ENCODE assay signal across 15 cellular contexts in genomic region chr9:131020388-131020787, GRCh38. TPM values are rescaled to one million over a fixed set of nuclear protein-coding genes. Genes with fewer than 3 reads are reported as not detected.
A peak's percentile ranks its signal among the peaks of the same experiment; 100 is the strongest.
DNase-seq lines count a peak whose midpoint lies in the region; ATAC-seq, FAIRE-seq and TF ChIP-seq lines count a peak whose summit lies in the region.
"Had no signal": no experiment of that assay in that cellular context is flagged by ENCODE, and none has a peak within 500 bp of the region (broad histone marks: within the 10 kb centered on the region; RNA-seq: fewer than 3 reads in every experiment).

No MANE protein-coding gene starts in this region.

- WGBS in neuronal stem cell (ENCODE audit: extremely low coverage in 2 of 2, insufficient read length in 2 of 2, insufficient replicate concordance in 1 of 2), 2 donors = no CpG with 5 or more reads among the region's 2 CpGs

- H3K27me3 ChIP-seq in bronchial epithelial cell (ENCODE audit: control insufficient read depth, insufficient read depth, low read length) (peaks cover 15% of the 10 kb centered on the region), thoracic aorta (replicated peaks; ENCODE audit: insufficient read depth) (no peaks in the 10 kb centered on the region), neuronal stem cell (ENCODE audit: control insufficient read depth in 3 of 3, insufficient read depth in 3 of 3, low read depth in 1 of 3, low read length in 3 of 3) (peaks cover 0 to 56% (median 0%) of the 10 kb centered on the region in 3 experiments)

- no peak overlapping the region for H3K18ac ChIP-seq in neuronal stem cell (ENCODE audit: low read length)

- no peaks in the 10 kb centered on the region for H3K9me3 ChIP-seq in thoracic aorta
- H3K9me3 ChIP-seq in neuronal stem cell (replicated peaks in 1 of 2; ENCODE audit: control insufficient read depth in 2 of 2, insufficient read depth in 1 of 2, low read depth in 1 of 2, low read length in 2 of 2) = peaks cover 4 to 5% of the 10 kb centered on the region in 2 donors

- H2BK15ac ChIP-seq in neuronal stem cell (ENCODE audit: low read length) = no peak overlapping the region

- no peak overlapping the region for H2AFZ ChIP-seq in neuronal stem cell (ENCODE audit: low read length)

- no peaks in the 10 kb centered on the region for H3K79me1 ChIP-seq in neuronal stem cell (ENCODE audit: low read depth, low read length)

- no peak overlapping the region for H3K14ac ChIP-seq in neuronal stem cell (ENCODE audit: low read length)

- H3K4me3 ChIP-seq in bronchial epithelial cell (ENCODE audit: low read depth, low read length) = no peak overlapping the region
- H3K4me3 ChIP-seq in thoracic aorta = no peak overlapping the region
- no peak overlapping the region for H3K4me3 ChIP-seq in neuronal stem cell (ENCODE audit: low read length in 2 of 2)

- H2BK12ac ChIP-seq in neuronal stem cell (ENCODE audit: low read length) = no peak overlapping the region

- no peak overlapping the region for H4K91ac ChIP-seq in neuronal stem cell (ENCODE audit: low read depth, low read length, poor library complexity)

- no peak overlapping the region for H3K9ac ChIP-seq in neuronal stem cell (ENCODE audit: low read depth, low read length, poor library complexity)

- H4K8ac ChIP-seq in neuronal stem cell (ENCODE audit: low read depth, low read length) = no peak overlapping the region

- no peak overlapping the region for H2BK120ac ChIP-seq in neuronal stem cell (ENCODE audit: low read depth, low read length)

- peak; percentile 61 for ATAC-seq in thoracic aorta (ENCODE audit: insufficient number of reproducible peaks, low FRiP score, low read depth)
- no peak for ATAC-seq in GM18520 (IDR thresholded peaks at IDR 0.05; ENCODE audit: unreplicated experiment)
- ATAC-seq: stimulated activated naive B cell treated with anti-CD40 and anti-IgM and Interleukin-4, amounts not matched to agents 10 μg/mL and 1 μg/mL and 100 μg/mL, for 72 hours had no signal

- no peak overlapping the region for H2AK5ac ChIP-seq in neuronal stem cell (ENCODE audit: low read depth, low read length)

- H2BK5ac ChIP-seq in neuronal stem cell (ENCODE audit: low read length) = no peak overlapping the region

- DNase-seq in HCEC 1CT (peak; percentile 72), bronchial epithelial cell (ENCODE audit: low read depth) (peak; percentile 48), iris pigment epithelial cell (ENCODE audit: low read depth) (peak; percentile 91), thoracic aorta (ENCODE audit: low spot score) (no peak), amniotic stem cell (lab: John Stamatoyannopoulos, UW) (no peak), neuronal stem cell (ENCODE audit: low spot score) (no peak), activated T-cell treated with anti-CD3 and anti-CD28 coated beads for 4 hours (no peak)
- DNase-seq: activated CD8-positive, alpha-beta memory T cell treated with anti-CD3 and anti-CD28 coated beads, Interleukin-2, amount 50 U/mL, for 48 hours; effector memory CD4-positive, alpha-beta T cell; NCI-H1694; NK-92 treated with Interleukin-12 subunit alpha and Interleukin-12 subunit beta, amount 100 ng/mL, for 24 hours; stimulated activated CD4-positive, alpha-beta T cell treated with anti-CD3 and anti-CD28 coated beads, Interleukin-2, amount 100 ng/mL, for 24 hours; stimulated activated naive B cell treated with anti-CD40 and anti-IgM and Interleukin-4, amounts not matched to agents 10 μg/mL and 1 μg/mL and 100 μg/mL, for 72 hours; WERI-Rb-1 had no signal

- H3K36me3 ChIP-seq in bronchial epithelial cell (ENCODE audit: control insufficient read depth, insufficient read depth, low read length) (no peaks in the 10 kb centered on the region), thoracic aorta (no peaks in the 10 kb centered on the region), neuronal stem cell (replicated peaks in 1 of 2; ENCODE audit: control insufficient read depth in 2 of 2, insufficient read depth in 2 of 2, low read length in 2 of 2) (no peaks in the 10 kb centered on the region)
- H3K36me3 ChIP-seq: WERI-Rb-1 had no signal

- no peak overlapping the region for H3K23ac ChIP-seq in neuronal stem cell (ENCODE audit: low read depth, low read length, poor library complexity)

- H3K27ac ChIP-seq in thoracic aorta (peak overlapping the region; percentile 59 to 63), neuronal stem cell (replicated peaks; ENCODE audit: low read length) (no peak overlapping the region)
- H3K27ac ChIP-seq: WERI-Rb-1 had no signal

- no peak overlapping the region for H3K4ac ChIP-seq in neuronal stem cell (ENCODE audit: low read length)

- H3K4me1 ChIP-seq in thoracic aorta (ENCODE audit: control insufficient read depth in 1 of 2, low read depth in 2 of 2) (peaks cover 0 to 10% of the 10 kb centered on the region in 2 donors), neuronal stem cell (ENCODE audit: control insufficient read depth in 2 of 2, insufficient read depth in 1 of 2, low read depth in 1 of 2, low read length in 2 of 2) (no peaks in the 10 kb centered on the region)

- FAIRE-seq in bronchial epithelial cell (lab: Jason Lieb, UNC) = no peak

- TF ChIP-seq CTCF in bronchial epithelial cell (IDR thresholded peaks at IDR 0.05; ENCODE audit: insufficient read depth, low read length, severe bottlenecking) (no peak), thoracic aorta (IDR thresholded peaks at IDR 0.05) (no peak)

- H3K4me2 ChIP-seq in neuronal stem cell (ENCODE audit: insufficient read depth, low read length, poor library complexity, severe bottlenecking) = no peak overlapping the region

RNA-seq across cellular contexts. Expression of gene LAMC3, which starts 11.4 kb away (rescaled TPM):
- total RNA-seq in bronchial epithelial cell (not detected in 2 replicates), thoracic aorta (1 to 10 TPM in 1 of 2 donors, under 1 TPM in 1; 0.54 to 2.8 TPM)
- 0.03 TPM for polyA plus RNA-seq in neuronal stem cell (2013, experiment 1 of 2)
- 0.07 TPM for polyA plus RNA-seq in neuronal stem cell (2013, experiment 2 of 2)

Comparison
In these comparisons a context has a peak if more than half of its experiments do, and no peak if none do; other contexts are left out.
1. DNase-seq: peak in HCEC 1CT (single experiment), bronchial epithelial cell (single experiment) and iris pigment epithelial cell (single experiment); none in thoracic aorta (single experiment), amniotic stem cell (single experiment), neuronal stem cell (single experiment) and activated T-cell treated with anti-CD3 and anti-CD28 coated beads for 4 hours (single experiment).